Comparison of ENCODE assay signal across 12 cellular contexts in the genomic region with DNA sequence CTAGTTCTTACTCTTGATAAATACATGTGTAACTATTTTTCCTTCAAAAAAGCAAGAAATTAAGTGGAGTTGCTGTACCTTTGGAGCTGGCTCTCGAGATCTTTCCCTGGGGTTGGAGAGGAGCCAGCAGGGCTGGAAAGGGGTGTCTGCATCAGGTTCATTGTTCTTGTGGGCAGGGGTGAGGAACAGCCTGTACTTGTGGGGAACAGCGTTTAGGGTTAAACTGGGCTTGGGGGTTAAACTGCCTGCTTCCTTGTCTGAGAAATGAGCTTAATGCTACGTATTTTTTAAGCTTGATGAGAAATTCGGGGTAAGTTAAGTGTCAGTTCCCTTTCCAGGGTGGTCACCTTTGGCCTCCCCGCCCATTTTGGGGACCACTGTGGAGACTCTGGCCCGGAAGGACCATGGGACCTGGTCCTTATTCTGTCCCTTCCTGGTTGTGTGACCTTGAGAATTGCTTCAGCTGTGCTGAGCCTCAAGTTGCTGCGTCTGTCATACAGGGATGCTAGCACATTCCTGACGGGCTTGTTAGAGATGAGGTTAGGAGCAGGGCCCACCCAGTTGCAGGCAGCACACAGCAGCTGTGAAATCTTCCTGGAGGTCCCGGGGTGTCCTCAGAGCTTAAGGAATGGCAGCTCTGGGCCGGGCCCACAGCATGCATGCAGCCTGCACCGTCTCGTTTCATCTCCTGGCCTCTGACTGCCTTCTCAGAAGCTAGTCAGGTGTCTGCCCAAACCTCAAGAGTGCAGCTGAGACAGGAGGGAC. TPM values are rescaled to one million over a fixed set of nuclear protein-coding genes. Genes with fewer than 3 reads are reported as not detected.
DNase-seq lines count a peak whose midpoint lies in the region; ATAC-seq and TF ChIP-seq lines count a peak whose summit lies in the region.
"Had no signal": no experiment of that assay in that cellular context is flagged by ENCODE, and none has a peak within 500 bp of the region (broad histone marks: within the 10 kb centered on the region; RNA-seq: fewer than 3 reads in every experiment).

No MANE protein-coding gene starts in this region.

- peaks cover 4% of the 10 kb centered on the region for H3K9me3 Mint-ChIP-seq in glutamatergic neuron (ENCODE audit: unreplicated experiment)

- peaks cover 39% of the 10 kb centered on the region for H3K4me1 Mint-ChIP-seq in glutamatergic neuron (ENCODE audit: low read depth, unreplicated experiment)

- TF ChIP-seq POLR2A in stomach (IDR thresholded peaks at IDR 0.05) (no peak), prostate gland (IDR thresholded peaks at IDR 0.05) (no peak)

- H2AFZ ChIP-seq in smooth muscle cell (ENCODE audit: low read depth), result no peak overlapping the region

- TF ChIP-seq EP300 in stomach (IDR thresholded peaks at IDR 0.05), result no peak

- H3K27ac ChIP-seq in SK-N-MC (peak overlapping the region; percentile 23), stomach (peak overlapping the region in 3 of 5 donors; percentile 18 to 38 (median 37)), smooth muscle cell (ENCODE audit: low read depth) (no peak overlapping the region), prostate gland (peak overlapping the region in 1 of 2 donors; percentile 41)

- H3K9ac ChIP-seq in SK-N-MC (ENCODE audit: insufficient read length) (no peak overlapping the region), smooth muscle cell (ENCODE audit: low read depth) (no peak overlapping the region)
- H3K9ac ChIP-seq: SK-N-SH had no signal

- H3K36me3 Mint-ChIP-seq in glutamatergic neuron (ENCODE audit: unreplicated experiment), result no peaks in the 10 kb centered on the region

- DNase-seq in DMS79 treated with DMSO at 0.1 percent for 48 hours (lab: John Stamatoyannopoulos, UW), result peak; percentile 19
- DNase-seq in DMS79 (lab: John Stamatoyannopoulos, UW), result no peak
- no peak for DNase-seq in SK-N-MC (ENCODE audit: low read depth, low spot score)
- DNase-seq in glutamatergic neuron, result no peak
- DNase-seq in stomach, result no peak
- no peak for DNase-seq in smooth muscle cell (lab: John Stamatoyannopoulos, UW; ENCODE audit: unreplicated experiment)
- no peak for DNase-seq in prostate gland (ENCODE audit: low spot score)
- DNase-seq: 8988T; activated naive CD4-positive, alpha-beta T cell treated with anti-CD3 and anti-CD28 coated beads, Interleukin-2, amount 50 U/mL, for 16 hours; effector memory CD4-positive, alpha-beta T cell; SK-N-SH had no signal

- H3K27me3 ChIP-seq in stomach, result no peaks in the 10 kb centered on the region
- no peaks in the 10 kb centered on the region for H3K27me3 ChIP-seq in smooth muscle cell (ENCODE audit: low read depth)
- H3K27me3 ChIP-seq in prostate gland (replicated peaks; ENCODE audit: insufficient read depth), result no peaks in the 10 kb centered on the region

- intact Hi-C loops in stomach (cut with DNase I; ENCODE audit: low total_unique reads) (no loop called here), prostate gland (cut with DNase I) (loop anchor here (5.0 kb wide), 1 partner anchor 62 kb away; no protein-coding TSS in a partner anchor)

- no peaks in the 10 kb centered on the region for H3K79me2 ChIP-seq in smooth muscle cell (ENCODE audit: low read depth)

- H4K20me1 ChIP-seq in smooth muscle cell (ENCODE audit: low read depth), result no peaks in the 10 kb centered on the region

- peaks cover 39% of the 10 kb centered on the region for H3K36me3 ChIP-seq in SK-N-MC (ENCODE audit: insufficient read depth, low read length)
- peaks cover 21 to 40% (median 39%) of the 10 kb centered on the region in 4 donors for H3K36me3 ChIP-seq in stomach
- H3K36me3 ChIP-seq in smooth muscle cell (ENCODE audit: low read depth), result no peaks in the 10 kb centered on the region
- H3K36me3 ChIP-seq in prostate gland, result no peaks in the 10 kb centered on the region

- H3K4me1 ChIP-seq in stomach, result peaks cover 29 to 65% (median 38%) of the 10 kb centered on the region in 4 donors
- peaks cover 13% of the 10 kb centered on the region for H3K4me1 ChIP-seq in smooth muscle cell (ENCODE audit: low read depth)
- H3K4me1 ChIP-seq in prostate gland (replicated peaks), result no peaks in the 10 kb centered on the region

- 37 to 62% (median 56%) methylated on average over 8 to 12 of the region's 12 CpGs for WGBS in stomach, 5 donors
- 86% methylated on average over 12 of the region's 12 CpGs for WGBS in smooth muscle cell (ENCODE audit: low lambda C conversion rate)
- WGBS in prostate gland, result 62% methylated on average over 11 of the region's 12 CpGs

- H3K27me3 Mint-ChIP-seq in glutamatergic neuron (ENCODE audit: unreplicated experiment), result peaks cover 8% of the 10 kb centered on the region

- ATAC-seq in GM18858 (IDR thresholded peaks at IDR 0.05; ENCODE audit: unreplicated experiment), result no peak

- TF ChIP-seq CTCF in glutamatergic neuron (IDR thresholded peaks at IDR 0.05; ENCODE audit: partially characterized antibody, unreplicated experiment) (no peak), stomach (IDR thresholded peaks at IDR 0.05) (no peak), smooth muscle cell (IDR thresholded peaks at IDR 0.05; ENCODE audit: borderline replicate concordance, insufficient read depth, poor library complexity, severe bottlenecking) (no peak), prostate gland (IDR thresholded peaks at IDR 0.05) (no peak)

- peak overlapping the region; percentile 17 for H3K27ac Mint-ChIP-seq in glutamatergic neuron (ENCODE audit: unreplicated experiment)

- H3K9me3 ChIP-seq in SK-N-MC (ENCODE audit: low read depth, low read length) (no peaks in the 10 kb centered on the region), stomach (no peaks in the 10 kb centered on the region), smooth muscle cell (replicated peaks; ENCODE audit: low read depth) (no peaks in the 10 kb centered on the region), prostate gland (no peaks in the 10 kb centered on the region)
- H3K9me3 ChIP-seq: SK-N-SH had no signal

- H3F3A ChIP-seq in smooth muscle cell (ENCODE audit: low read depth), result peaks cover 15% of the 10 kb centered on the region

- H3K4me3 Mint-ChIP-seq in glutamatergic neuron (ENCODE audit: unreplicated experiment), result no peak overlapping the region

- no peak overlapping the region for H3K4me2 ChIP-seq in smooth muscle cell
- H3K4me2 ChIP-seq: SK-N-SH had no signal

- H3K4me3 ChIP-seq in SK-N-MC (peak overlapping the region; percentile 22; the same call in 1 of the 2 replicates), stomach (no peak overlapping the region), smooth muscle cell (no peak overlapping the region), prostate gland (no peak overlapping the region)

RNA-seq across cellular contexts. Expression of a gene that starts 11.6 kb away (rescaled TPM):
- total RNA-seq in glutamatergic neuron (ENCODE audit: unreplicated experiment) (not detected), stomach (not detected), smooth muscle cell (not detected in 2 replicates), prostate gland (not detected)
- polyA plus RNA-seq in stomach (not detected), smooth muscle cell (not detected in 2 replicates)
- polyA plus RNA-seq: SK-N-SH had no signal

RNA-seq across cellular contexts. Expression of a gene that starts 26.1 kb away (rescaled TPM):
- not detected for total RNA-seq in glutamatergic neuron (ENCODE audit: unreplicated experiment)
- total RNA-seq in stomach, result not detected
- polyA plus RNA-seq in stomach, result not detected
- total RNA-seq in smooth muscle cell, result 0.63 TPM in 1 of 2 replicates, not detected in the other
- not detected in 2 replicates for polyA plus RNA-seq in smooth muscle cell
- under 1 TPM in 1 of 2 donors, not detected in 1; 0.23 TPM for total RNA-seq in prostate gland
- polyA plus RNA-seq: SK-N-SH had no signal

RNA-seq across cellular contexts. Expression of a gene that starts 51.9 kb away (rescaled TPM):
- total RNA-seq in glutamatergic neuron (ENCODE audit: unreplicated experiment) (72.2 TPM), stomach (100 to 1,000 TPM in 2 of 5 donors, 10 to 100 TPM in 3; 53.1 to 251 (median 65.2) TPM), smooth muscle cell (71.2 and 94.3 TPM in 2 replicates), prostate gland (10 to 100 TPM; 19.7 to 83.6 TPM)
- polyA plus RNA-seq in stomach (10 to 100 TPM; 22.6 to 44.7 (median 32.0) TPM), smooth muscle cell (75.8 and 130 TPM in 2 replicates)
